8 cellular contexts compared by ENCODE assay signal in the genomic region with DNA sequence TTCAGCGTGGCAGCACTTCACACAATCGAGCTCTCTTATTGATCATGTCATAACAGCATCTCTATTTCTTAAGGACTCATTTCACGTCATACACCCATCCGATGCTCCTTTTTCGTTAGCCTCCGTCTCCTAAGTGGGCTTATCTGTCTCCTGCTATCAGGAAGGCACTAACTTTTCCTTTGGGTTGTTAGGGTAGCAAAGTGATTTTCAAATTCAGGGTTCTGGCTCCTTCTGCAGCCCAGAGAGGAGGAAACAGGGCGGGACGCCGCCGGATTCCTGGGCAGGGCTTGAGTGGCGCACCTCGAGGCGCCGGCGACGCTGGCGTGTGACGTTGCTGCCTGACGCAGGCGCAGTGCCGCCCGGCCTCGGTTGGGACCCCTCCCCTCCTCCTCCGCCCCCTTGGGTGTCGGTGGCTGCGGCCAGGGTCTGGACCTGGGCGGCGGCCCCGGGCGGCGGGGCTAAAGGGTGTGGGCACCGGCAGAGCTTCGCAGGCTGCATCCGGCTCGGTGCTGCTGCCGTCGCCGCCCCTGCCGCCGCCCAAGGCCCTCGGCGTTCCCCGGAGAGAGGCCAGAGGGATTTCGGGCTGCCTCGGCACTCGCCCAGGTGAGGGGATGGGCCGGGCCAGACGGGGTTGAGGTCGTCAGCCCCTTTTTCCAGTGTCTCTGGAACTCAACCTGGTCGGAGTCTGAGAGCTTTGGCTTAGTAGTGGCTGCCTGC. TPM values are rescaled to one million over a fixed set of nuclear protein-coding genes. Genes with fewer than 3 reads are reported as not detected.
DNase-seq lines count a peak whose midpoint lies in the region; ATAC-seq and TF ChIP-seq lines count a peak whose summit lies in the region.

A gene with protein sequence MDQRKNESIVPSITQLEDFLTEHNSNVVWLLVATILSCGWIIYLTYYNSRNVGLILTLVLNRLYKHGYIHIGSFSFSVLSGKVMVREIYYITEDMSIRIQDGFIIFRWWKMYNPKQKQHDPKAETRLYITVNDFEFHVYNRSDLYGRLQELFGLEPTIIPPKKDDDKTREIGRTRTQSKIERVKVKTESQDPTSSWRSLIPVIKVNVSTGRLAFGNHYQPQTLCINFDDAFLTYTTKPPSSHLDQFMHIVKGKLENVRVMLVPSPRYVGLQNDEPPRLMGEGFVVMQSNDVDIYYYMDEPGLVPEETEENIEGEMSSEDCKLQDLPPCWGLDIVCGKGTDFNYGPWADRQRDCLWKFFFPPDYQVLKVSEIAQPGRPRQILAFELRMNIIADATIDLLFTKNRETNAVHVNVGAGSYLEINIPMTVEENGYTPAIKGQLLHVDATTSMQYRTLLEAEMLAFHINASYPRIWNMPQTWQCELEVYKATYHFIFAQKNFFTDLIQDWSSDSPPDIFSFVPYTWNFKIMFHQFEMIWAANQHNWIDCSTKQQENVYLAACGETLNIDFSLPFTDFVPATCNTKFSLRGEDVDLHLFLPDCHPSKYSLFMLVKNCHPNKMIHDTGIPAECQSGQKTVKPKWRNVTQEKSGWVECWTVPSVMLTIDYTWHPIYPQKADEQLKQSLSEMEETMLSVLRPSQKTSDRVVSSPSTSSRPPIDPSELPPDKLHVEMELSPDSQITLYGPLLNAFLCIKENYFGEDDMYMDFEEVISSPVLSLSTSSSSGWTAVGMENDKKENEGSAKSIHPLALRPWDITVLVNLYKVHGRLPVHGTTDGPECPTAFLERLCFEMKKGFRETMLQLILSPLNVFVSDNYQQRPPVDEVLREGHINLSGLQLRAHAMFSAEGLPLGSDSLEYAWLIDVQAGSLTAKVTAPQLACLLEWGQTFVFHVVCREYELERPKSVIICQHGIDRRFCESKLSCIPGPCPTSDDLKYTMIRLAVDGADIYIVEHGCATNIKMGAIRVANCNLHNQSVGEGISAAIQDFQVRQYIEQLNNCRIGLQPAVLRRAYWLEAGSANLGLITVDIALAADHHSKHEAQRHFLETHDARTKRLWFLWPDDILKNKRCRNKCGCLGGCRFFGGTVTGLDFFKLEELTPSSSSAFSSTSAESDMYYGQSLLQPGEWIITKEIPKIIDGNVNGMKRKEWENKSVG (N-terminal part only) (plus strand): TSS at position 350 of the 717 bp plus-strand sequence. CDS start 18,317 bp downstream, outside the sequence.

- peak within 1 kb of the TSS; percentile 96 for H3K27ac Mint-ChIP-seq in activated naive CD4-positive, alpha-beta T cell treated with anti-CD3 and anti-CD28 coated beads for 36 hours

- peaks cover 52% of the 10 kb centered on the region for H3K4me1 Mint-ChIP-seq in activated naive CD4-positive, alpha-beta T cell treated with anti-CD3 and anti-CD28 coated beads for 36 hours (ENCODE audit: low read depth)

- CTCF ChIA-PET in activated naive CD4-positive, alpha-beta T cell treated with anti-CD3 and anti-CD28 coated beads for 36 hours (lab: Charles Lee), result interaction anchor here (1.0 kb wide), 1 partner anchor 41 kb away, joined by 3 read pairs; no protein-coding TSS in a partner anchor

- no peaks in the 10 kb centered on the region for H3K27me3 Mint-ChIP-seq in activated naive CD4-positive, alpha-beta T cell treated with anti-CD3 and anti-CD28 coated beads for 36 hours (ENCODE audit: low read depth)

- H3K27ac ChIP-seq in gastroesophageal sphincter (peak within 1 kb of the TSS; percentile 93 to 97 (median 94)), neutrophil (peak within 1 kb of the TSS; percentile 89), substantia nigra (ENCODE audit: low read depth, low read length, poor library complexity, severe bottlenecking) (peak within 1 kb of the TSS; percentile 89)

- peak; percentile 98 for ATAC-seq in gastroesophageal sphincter

- DNase-seq in G401 (ENCODE audit: low spot score), result peak; percentile 91
- peak; percentile 95 for DNase-seq in H7
- DNase-seq in M059J (ENCODE audit: low read depth), result peak; percentile 72
- peak; percentile 73 for DNase-seq in SK-MEL-5 (ENCODE audit: low read depth, low spot score)
- peak; percentile 88 for DNase-seq in activated naive CD4-positive, alpha-beta T cell treated with anti-CD3 and anti-CD28 coated beads for 36 hours
- peak; percentile 32 to 93 (median 83) for DNase-seq in substantia nigra (lab: John Stamatoyannopoulos, UW)

- no peaks in the 10 kb centered on the region for H3K36me3 ChIP-seq in H7 (replicated peaks; ENCODE audit: control insufficient read depth, insufficient read depth, low read length)
- H3K36me3 ChIP-seq in gastroesophageal sphincter, result peaks cover 0 to 4% of the 10 kb centered on the region in 2 donors
- H3K36me3 ChIP-seq in neutrophil, result peaks cover 20% of the 10 kb centered on the region

- H3K4me3 ChIP-seq in H7 (ENCODE audit: insufficient read depth, low read depth, low read length) (peak within 1 kb of the TSS; percentile 87), gastroesophageal sphincter (peak within 1 kb of the TSS; percentile 81 to 94), neutrophil (ENCODE audit: low read depth in 1 of 2, low read length in 1 of 2) (peak within 1 kb of the TSS; percentile 86 to 94)

- no peaks in the 10 kb centered on the region for H3K27me3 ChIP-seq in H7 (ENCODE audit: control insufficient read depth, insufficient read depth, low read length)
- H3K27me3 ChIP-seq in gastroesophageal sphincter, result no peaks in the 10 kb centered on the region
- H3K27me3 ChIP-seq in neutrophil, result no peaks in the 10 kb centered on the region

- peak; percentile 49 to 53 for TF ChIP-seq POLR2A in gastroesophageal sphincter (IDR thresholded peaks at IDR 0.05)

- 0 to 1% methylated on average over 7 to 11 of the region's 50 CpGs for WGBS in gastroesophageal sphincter (ENCODE audit: low coverage in 1 of 2), 2 donors

- intact Hi-C loops in activated naive CD4-positive, alpha-beta T cell treated with anti-CD3 and anti-CD28 coated beads for 36 hours (cut with micrococcal nuclease), result loop anchor here (1.0 to 5.0 kb wide), 13 partner anchors 21 to 771 kb away; a partner anchor contains a TSS

- H3K4me1 ChIP-seq in gastroesophageal sphincter, result peaks cover 0 to 45% (median 8%) of the 10 kb centered on the region in 3 donors
- peaks cover 44 to 57% of the 10 kb centered on the region in 2 experiments for H3K4me1 ChIP-seq in neutrophil (ENCODE audit: control insufficient read depth in 1 of 2, insufficient read depth in 1 of 2, low read depth in 1 of 2, low read length in 1 of 2)

- no peak for TF ChIP-seq EP300 in gastroesophageal sphincter (IDR thresholded peaks at IDR 0.05)

- peak within 1 kb of the TSS; percentile 95 for H3K4me3 Mint-ChIP-seq in activated naive CD4-positive, alpha-beta T cell treated with anti-CD3 and anti-CD28 coated beads for 36 hours

- H3K9me3 ChIP-seq in gastroesophageal sphincter, result no peaks in the 10 kb centered on the region
- H3K9me3 ChIP-seq in neutrophil, result no peaks in the 10 kb centered on the region

- in situ Hi-C loops in G401 (cut with HindIII; ENCODE audit: low sequenced_read_pairs) (no loop called here), SK-MEL-5 (cut with HindIII; ENCODE audit: low pct_unique_long_range_greater_than_20kb, low sequenced_read_pairs) (no loop called here)

- TF ChIP-seq CTCF in gastroesophageal sphincter (IDR thresholded peaks at IDR 0.05) (no peak), neutrophil (IDR thresholded peaks at IDR 0.05) (no peak)

- H3K9me3 Mint-ChIP-seq in activated naive CD4-positive, alpha-beta T cell treated with anti-CD3 and anti-CD28 coated beads for 36 hours, result peaks cover 1% of the 10 kb centered on the region

- H3K36me3 Mint-ChIP-seq in activated naive CD4-positive, alpha-beta T cell treated with anti-CD3 and anti-CD28 coated beads for 36 hours (ENCODE audit: low read depth), result peaks cover 16% of the 10 kb centered on the region

RNA-seq across cellular contexts. Expression of the gene that starts here (rescaled TPM):
- 13.4 and 19.6 TPM in 2 replicates for total RNA-seq in G401 (2014; rRNA removed; shearing (Covaris generic))
- 21.5 and 29.5 TPM in 2 replicates for total RNA-seq in H7 (2014; rRNA removed; shearing (Covaris generic))
- total RNA-seq in M059J (2014; rRNA removed; shearing (Covaris generic)), result 11.2 and 16.5 TPM in 2 replicates
- 18.0 and 20.7 TPM in 2 replicates for total RNA-seq in SK-MEL-5 (2014; rRNA removed; shearing (Covaris generic))
- polyA plus RNA-seq in SK-MEL-5 (2015; cell fraction: cytosol; rRNA removed), result 9.4 and 13.5 TPM in 2 replicates
- 62.8 and 67.4 TPM in 2 replicates for polyA plus RNA-seq in SK-MEL-5 (2015; cell fraction: nucleus; rRNA removed)
- 10 to 100 TPM; 20.5 to 23.6 TPM for total RNA-seq in activated naive CD4-positive, alpha-beta T cell treated with anti-CD3 and anti-CD28 coated beads for 36 hours
- total RNA-seq in gastroesophageal sphincter, result 100 to 1,000 TPM in 2 of 4 donors, 10 to 100 TPM in 2; 74.6 to 183 (median 107) TPM

Comparison
In these comparisons a context has a peak if more than half of its experiments do, and no peak if none do; other contexts are left out.
1. Peak in every context shown above with its lines: DNase-seq, ATAC-seq, H3K4me3 ChIP-seq and H3K27ac ChIP-seq.